In the genomic region with DNA sequence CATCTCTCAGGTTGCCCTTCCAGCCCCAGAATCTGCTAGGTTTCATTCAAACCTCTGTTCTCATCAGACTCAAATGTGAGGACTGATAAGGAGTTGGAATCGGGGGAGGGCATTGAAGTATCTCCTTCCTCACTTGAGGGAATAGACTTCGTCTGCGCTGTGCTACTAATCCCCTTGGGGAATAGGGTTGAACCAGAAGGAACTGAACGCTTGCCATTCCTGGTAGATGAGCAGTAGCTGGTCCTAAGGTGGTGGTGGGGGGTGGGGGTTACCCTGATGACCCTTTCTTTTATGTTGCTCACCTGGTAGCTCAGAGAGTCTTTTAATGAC, we compare ENCODE assay signal across 8 cellular contexts. TPM values are rescaled to one million over a fixed set of nuclear protein-coding genes. Genes with fewer than 3 reads are reported as not detected.
A peak's percentile ranks its signal among the peaks of the same experiment; 100 is the strongest.
DNase-seq lines count a peak whose midpoint lies in the region; ATAC-seq and TF ChIP-seq lines count a peak whose summit lies in the region.

No MANE protein-coding gene starts in this region.

- H3K36me3 Mint-ChIP-seq in activated CD4-positive, alpha-beta T cell treated with anti-CD3 and anti-CD28 coated beads, Interleukin-2, amount 10 ng/mL, durations not matched to agents 24 days and 14 days (ENCODE audit: low read depth) = peaks cover 9% of the 10 kb centered on the region
- no peaks in the 10 kb centered on the region for H3K36me3 Mint-ChIP-seq in T-helper 17 cell (ENCODE audit: low read depth)

- H3K9me3 ChIP-seq in T-helper 17 cell (ENCODE audit: control insufficient read depth, low read length, poor library complexity, severe bottlenecking) (no peaks in the 10 kb centered on the region), suprapubic skin (no peaks in the 10 kb centered on the region)

- WGBS in suprapubic skin = 59% methylated on average over 4 of the region's 4 CpGs

- ATAC-seq in T-helper 17 cell (peak; percentile 7), GM19455 (IDR thresholded peaks at IDR 0.05; ENCODE audit: unreplicated experiment) (no peak), HG03196 (IDR thresholded peaks at IDR 0.05; ENCODE audit: unreplicated experiment) (no peak)

- no peak for TF ChIP-seq POLR2A in suprapubic skin (IDR thresholded peaks at IDR 0.05)

- H3K4me1 Mint-ChIP-seq in activated CD4-positive, alpha-beta T cell treated with anti-CD3 and anti-CD28 coated beads, Interleukin-2, amount 10 ng/mL, durations not matched to agents 24 days and 14 days = peaks cover 22% of the 10 kb centered on the region
- H3K4me1 Mint-ChIP-seq in T-helper 17 cell = peaks cover 9% of the 10 kb centered on the region

- no peaks in the 10 kb centered on the region for H3K36me3 ChIP-seq in suprapubic skin

- peaks cover 8% of the 10 kb centered on the region for H3K4me1 ChIP-seq in suprapubic skin

- H3K27ac Mint-ChIP-seq in activated CD4-positive, alpha-beta T cell treated with anti-CD3 and anti-CD28 coated beads, Interleukin-2, amount 10 ng/mL, durations not matched to agents 24 days and 14 days = peak overlapping the region; percentile 86
- no peak overlapping the region for H3K27ac Mint-ChIP-seq in T-helper 17 cell

- no peak overlapping the region for H3K27ac ChIP-seq in suprapubic skin

- TF ChIP-seq CTCF in suprapubic skin (IDR thresholded peaks at IDR 0.05) = no peak

- H3K27me3 ChIP-seq in suprapubic skin = no peaks in the 10 kb centered on the region

- intact Hi-C loops in activated CD4-positive, alpha-beta T cell treated with anti-CD3 and anti-CD28 coated beads, Interleukin-2, amount 10 ng/mL, durations not matched to agents 24 days and 14 days (cut with micrococcal nuclease) = loop anchor here (1.0 to 2.0 kb wide), 4 partner anchors 33 to 271 kb away; no protein-coding TSS in a partner anchor

- no peak for DNase-seq in activated CD4-positive, alpha-beta T cell treated with anti-CD3 and anti-CD28 coated beads, Interleukin-2, amount 10 ng/mL, durations not matched to agents 24 days and 14 days
- no peak for DNase-seq in activated CD4-positive, alpha-beta T cell treated with anti-CD3 and anti-CD28 coated beads, Interleukin-2, amount 50 U/mL, for 1 hour
- no peak for DNase-seq in T-helper 17 cell
- DNase-seq in hepatic stellate cell (ENCODE audit: low spot score) = peak; percentile 9
- DNase-seq in suprapubic skin (ENCODE audit: low spot score in 2 of 2) = no peak
- no peak for DNase-seq in putamen (ENCODE audit: low spot score)

- peak overlapping the region; percentile 76 for H3K4me3 Mint-ChIP-seq in activated CD4-positive, alpha-beta T cell treated with anti-CD3 and anti-CD28 coated beads, Interleukin-2, amount 10 ng/mL, durations not matched to agents 24 days and 14 days
- H3K4me3 Mint-ChIP-seq in T-helper 17 cell = peak overlapping the region; percentile 89

- H3K27me3 Mint-ChIP-seq in activated CD4-positive, alpha-beta T cell treated with anti-CD3 and anti-CD28 coated beads, Interleukin-2, amount 10 ng/mL, durations not matched to agents 24 days and 14 days = peaks cover 8% of the 10 kb centered on the region
- H3K27me3 Mint-ChIP-seq in T-helper 17 cell = no peaks in the 10 kb centered on the region

- H3K4me3 ChIP-seq in suprapubic skin = peak overlapping the region; percentile 57

- TF ChIP-seq EP300 in suprapubic skin (IDR thresholded peaks at IDR 0.05) = no peak

- H3K9me3 Mint-ChIP-seq in activated CD4-positive, alpha-beta T cell treated with anti-CD3 and anti-CD28 coated beads, Interleukin-2, amount 10 ng/mL, durations not matched to agents 24 days and 14 days = no peaks in the 10 kb centered on the region

RNA-seq across cellular contexts. Expression of a gene that starts 0.7 kb away (rescaled TPM):
- total RNA-seq in activated CD4-positive, alpha-beta T cell treated with anti-CD3 and anti-CD28 coated beads, Interleukin-2, amount 10 ng/mL, durations not matched to agents 24 days and 14 days = 37.7 and 43.8 TPM in 2 replicates
- 1 to 10 TPM; 1.6 to 2.8 TPM for total RNA-seq in T-helper 17 cell
- 1 to 10 TPM; 3.1 to 7.4 (median 6.2) TPM for total RNA-seq in suprapubic skin
